Comparison of ENCODE assay signal across 16 cellular contexts in the genomic region with DNA sequence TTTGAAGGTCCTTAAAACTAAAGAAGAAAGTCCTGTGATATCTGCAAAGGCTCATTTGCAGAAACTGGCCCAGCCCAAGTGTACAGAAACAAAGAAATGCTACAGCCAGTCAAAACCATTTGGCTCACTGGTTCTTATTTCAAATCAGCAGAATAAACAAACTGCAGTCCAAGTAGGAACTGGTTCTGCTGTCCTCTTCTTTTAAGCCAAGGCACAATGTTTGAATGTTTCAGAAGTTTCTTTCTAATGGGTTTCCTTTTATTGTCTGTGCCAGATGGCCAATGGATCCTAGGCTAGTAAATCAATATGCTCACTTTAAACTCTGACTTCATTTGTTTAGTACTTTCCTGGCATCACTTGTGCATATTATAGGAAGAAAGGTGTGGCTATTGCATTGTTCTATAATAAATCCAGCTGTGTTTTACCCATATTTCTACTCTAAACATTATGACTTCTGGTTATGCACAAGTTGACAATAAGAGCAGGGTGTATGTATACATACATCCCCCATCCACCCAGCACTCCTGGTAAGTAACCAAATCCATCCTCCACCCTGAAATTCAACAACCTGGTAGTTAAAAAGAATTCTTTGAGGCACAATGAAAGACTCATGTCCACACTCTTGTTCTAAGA.
DNase-seq lines count a peak whose midpoint lies in the region; ATAC-seq and TF ChIP-seq lines count a peak whose summit lies in the region.
"Had no signal": no experiment of that assay in that cellular context is flagged by ENCODE, and none has a peak within 500 bp of the region (broad histone marks: within the 10 kb centered on the region; RNA-seq: fewer than 3 reads in every experiment).

No MANE protein-coding gene starts in this region.

- no peaks in the 10 kb centered on the region for H3K36me3 Mint-ChIP-seq in effector memory CD8-positive, alpha-beta T cell (ENCODE audit: insufficient read depth)
- H3K36me3 Mint-ChIP-seq: CD4-positive, CD25-positive, alpha-beta regulatory T cell had no signal

- H3K4me1 Mint-ChIP-seq in effector memory CD8-positive, alpha-beta T cell (ENCODE audit: low read depth in 2 of 2) = no peaks in the 10 kb centered on the region
- H3K4me1 Mint-ChIP-seq: CD4-positive, CD25-positive, alpha-beta regulatory T cell had no signal

- H3K4me3 ChIP-seq in left ventricle myocardium inferior (no peak overlapping the region), mucosa of descending colon (no peak overlapping the region)

- H3K27me3 ChIP-seq in left ventricle myocardium inferior (ENCODE audit: low read depth) = no peaks in the 10 kb centered on the region

- H3K4me1 ChIP-seq in left ventricle myocardium inferior (peaks cover 58% of the 10 kb centered on the region), mucosa of descending colon (ENCODE audit: low read depth) (no peaks in the 10 kb centered on the region)

- H3K27ac ChIP-seq in left ventricle myocardium inferior (replicated peaks) = peak overlapping the region; percentile 67
- H3K27ac ChIP-seq in VCaP = peak overlapping the region; percentile 16; the same call in 1 of the 2 replicates

- TF ChIP-seq CTCF in left ventricle myocardium inferior (IDR thresholded peaks at IDR 0.05; ENCODE audit: borderline replicate concordance) (no peak), VCaP (conservative IDR thresholded peaks at IDR 0.05) (no peak), mucosa of descending colon (IDR thresholded peaks at IDR 0.05) (no peak)

- no peak overlapping the region for H3K4me3 Mint-ChIP-seq in effector memory CD8-positive, alpha-beta T cell
- H3K4me3 Mint-ChIP-seq: CD4-positive, CD25-positive, alpha-beta regulatory T cell; IgD-negative memory B cell had no signal

- H3K9me3 Mint-ChIP-seq in effector memory CD8-positive, alpha-beta T cell = peaks cover 2 to 7% of the 10 kb centered on the region in 2 donors

- ATAC-seq in Right ventricle myocardium superior (ENCODE audit: poor library complexity) (no peak), mucosa of descending colon (peak; percentile 83), GM19351 (IDR thresholded peaks at IDR 0.05; ENCODE audit: unreplicated experiment) (no peak)
- no peak for ATAC-seq in effector memory CD8-positive, alpha-beta T cell (replicated peaks)
- ATAC-seq: Right ventricle myocardium inferior had no signal

- no peaks in the 10 kb centered on the region for H3K36me3 ChIP-seq in left ventricle myocardium inferior
- no peaks in the 10 kb centered on the region for H3K36me3 ChIP-seq in mucosa of descending colon (ENCODE audit: low read depth)

- H3K27ac Mint-ChIP-seq in effector memory CD8-positive, alpha-beta T cell = no peak overlapping the region
- H3K27ac Mint-ChIP-seq: IgD-negative memory B cell had no signal

- intact Hi-C loops in left ventricle myocardium inferior (cut with micrococcal nuclease) (no loop called here), Right ventricle myocardium superior (cut with DNase I) (no loop called here), mucosa of descending colon (cut with DNase I, micrococcal nuclease) (no loop called here)

- H3K9me3 ChIP-seq in left ventricle myocardium inferior (replicated peaks) = no peaks in the 10 kb centered on the region
- no peaks in the 10 kb centered on the region for H3K9me3 ChIP-seq in mucosa of descending colon

- H3K27me3 Mint-ChIP-seq in effector memory CD8-positive, alpha-beta T cell = no peaks in the 10 kb centered on the region
- H3K27me3 Mint-ChIP-seq: CD4-positive, CD25-positive, alpha-beta regulatory T cell; IgD-negative memory B cell had no signal

- no peak for DNase-seq in left ventricle myocardium inferior
- DNase-seq in Right ventricle myocardium superior = no peak
- peak in 1 of 3 donors; percentile 18 for DNase-seq in mucosa of descending colon
- no peak for DNase-seq in effector memory CD8-positive, alpha-beta T cell
- no peak for DNase-seq in hippocampal formation (lab: John Stamatoyannopoulos, UW)
- DNase-seq: CD4-positive, CD25-positive, alpha-beta regulatory T cell; DMS79 treated with DMSO at 0.1 percent for 48 hours; MV-4-11; NCI-H1105 treated with DMSO at 0.1 percent for 48 hours; NCI-H1694; NCI-H2081; NCI-H82 had no signal
